Comparison of ENCODE assay signal across 1 cellular context in genomic region chr6:15213838-15214398, GRCh38.
TF ChIP-seq lines count a peak whose summit lies in the region.

No MANE protein-coding gene starts in this region.

TF ChIP-seq in HepG2, 621 proteins besides CTCF, POLR2A, EP300 and RAD21 (continued from another document):
- peak; percentile 19; the same call in 1 of the 2 replicates for TF ChIP-seq PAXIP1 (CRISPR knock-in tag; conservative IDR thresholded peaks at IDR 0.05)
- no peak for TF ChIP-seq JARID2 (CRISPR knock-in tag; IDR thresholded peaks at IDR 0.05; ENCODE audit: insufficient replicate concordance)
- TF ChIP-seq ZBTB8A (CRISPR knock-in tag; IDR thresholded peaks at IDR 0.05; ENCODE audit: borderline replicate concordance, low read depth) = no peak
- no peak for TF ChIP-seq PRDM15 (CRISPR knock-in tag; IDR thresholded peaks at IDR 0.05)
